9 cellular contexts compared by ENCODE assay signal in genomic region chr2:108621087-108621559, GRCh38.
A peak's percentile ranks its signal among the peaks of the same experiment; 100 is the strongest.
DNase-seq lines count a peak whose midpoint lies in the region; ATAC-seq, FAIRE-seq and TF ChIP-seq lines count a peak whose summit lies in the region.
"Had no signal": no experiment of that assay in that cellular context is flagged by ENCODE, and none has a peak within 500 bp of the region (broad histone marks: within the 10 kb centered on the region; RNA-seq: fewer than 3 reads in every experiment).

No MANE protein-coding gene starts in this region.

- peak overlapping the region; percentile 80 for H3K27ac ChIP-seq in SJCRH30
- peak overlapping the region; percentile 80 for H3K27ac ChIP-seq in keratinocyte (ENCODE audit: control insufficient read depth, insufficient read depth, low read length)
- H3K27ac ChIP-seq: HL-60 had no signal

- peaks cover 2% of the 10 kb centered on the region for H3K36me3 Mint-ChIP-seq in activated naive CD4-positive, alpha-beta T cell treated with anti-CD3 and anti-CD28 coated beads, Interleukin-2, amount 10 ng/mL, durations not matched to agents 7 days and 5 days

- H3K36me3 ChIP-seq in SJCRH30 (no peaks in the 10 kb centered on the region), keratinocyte (ENCODE audit: control insufficient read depth in 2 of 2, extremely low read depth in 1 of 2, insufficient read depth in 2 of 2, low read length in 2 of 2) (no peaks in the 10 kb centered on the region)

- H3K4me2 ChIP-seq in keratinocyte (ENCODE audit: control insufficient read depth, extremely low read depth, insufficient read depth, low read depth, low read length): peak overlapping the region; percentile 98

- no peaks in the 10 kb centered on the region for H3K9me3 Mint-ChIP-seq in activated naive CD4-positive, alpha-beta T cell treated with anti-CD3 and anti-CD28 coated beads, Interleukin-2, amount 10 ng/mL, durations not matched to agents 7 days and 5 days

- no peaks in the 10 kb centered on the region for H3K27me3 Mint-ChIP-seq in activated naive CD4-positive, alpha-beta T cell treated with anti-CD3 and anti-CD28 coated beads, Interleukin-2, amount 10 ng/mL, durations not matched to agents 7 days and 5 days

- H3K9me3 ChIP-seq in SJCRH30 (replicated peaks) (no peaks in the 10 kb centered on the region), keratinocyte (ENCODE audit: control insufficient read depth, low read depth, low read length) (no peaks in the 10 kb centered on the region)

- no peaks in the 10 kb centered on the region for H4K20me1 ChIP-seq in keratinocyte (ENCODE audit: control insufficient read depth, extremely low read depth, insufficient read depth, low read length)

- peak; percentile 28 for DNase-seq in D341Med (ENCODE audit: low spot score)
- peak in 1 of 2 experiments; percentile 38 for DNase-seq in SJCRH30
- peak; percentile 87 for DNase-seq in activated naive CD4-positive, alpha-beta T cell treated with anti-CD3 and anti-CD28 coated beads, Interleukin-2, amount 10 ng/mL, durations not matched to agents 7 days and 5 days
- DNase-seq in keratinocyte (ENCODE audit: low read depth, low spot score): peak; percentile 69
- peak; percentile 44 to 69 (median 59) for DNase-seq in stimulated activated CD4-positive, alpha-beta T cell treated with anti-CD3 and anti-CD28 coated beads, TNF-alpha, amount 100 ng/mL, for 24 hours (ENCODE audit: low read depth in 3 of 3)
- no peak for DNase-seq in HuH-7.5 (ENCODE audit: low spot score)

- CTCF ChIA-PET in activated naive CD4-positive, alpha-beta T cell treated with anti-CD3 and anti-CD28 coated beads, Interleukin-2, amount 10 ng/mL, durations not matched to agents 7 days and 5 days (lab: Charles Lee): interaction anchor here (0.9 to 9.5 kb wide), 6 partner anchors 8 to 27 kb away, joined by 3 to 144 read pairs (median 6); no protein-coding TSS in a partner anchor

- H3K4me3 Mint-ChIP-seq in activated naive CD4-positive, alpha-beta T cell treated with anti-CD3 and anti-CD28 coated beads, Interleukin-2, amount 10 ng/mL, durations not matched to agents 7 days and 5 days: peak overlapping the region; percentile 78

- no peaks in the 10 kb centered on the region for H3K9me1 ChIP-seq in keratinocyte (ENCODE audit: control insufficient read depth, extremely low read depth, insufficient read depth, low read length)

- peaks cover 36% of the 10 kb centered on the region for H3K4me1 ChIP-seq in SJCRH30
- H3K4me1 ChIP-seq in keratinocyte (ENCODE audit: control insufficient read depth, extremely low read depth, insufficient read depth, low read length): peaks cover 69% of the 10 kb centered on the region

- TF ChIP-seq CTCF in keratinocyte (optimal IDR thresholded peaks at IDR 0.05 in 1 of 3, IDR thresholded peaks at IDR 0.05 in 1 of 3, conservative IDR thresholded peaks at IDR 0.05 in 1 of 3; ENCODE audit: extremely low read depth in 1 of 3, insufficient read depth in 2 of 3, low read length in 3 of 3): no peak

- peaks cover 78% of the 10 kb centered on the region for H3K4me1 Mint-ChIP-seq in activated naive CD4-positive, alpha-beta T cell treated with anti-CD3 and anti-CD28 coated beads, Interleukin-2, amount 10 ng/mL, durations not matched to agents 7 days and 5 days

- peak; percentile 97 for FAIRE-seq in keratinocyte (lab: Jason Lieb, UNC)

- H3K9ac ChIP-seq in keratinocyte (ENCODE audit: control insufficient read depth, extremely low read depth, insufficient read depth, low read length): peak overlapping the region; percentile 60

- H3K27me3 ChIP-seq in SJCRH30 (no peaks in the 10 kb centered on the region), keratinocyte (ENCODE audit: control insufficient read depth, extremely low read depth, insufficient read depth, low read length) (no peaks in the 10 kb centered on the region)

- peak overlapping the region; percentile 96 for H3K27ac Mint-ChIP-seq in activated naive CD4-positive, alpha-beta T cell treated with anti-CD3 and anti-CD28 coated beads, Interleukin-2, amount 10 ng/mL, durations not matched to agents 7 days and 5 days

- H3K4me3 ChIP-seq in SJCRH30 (no peak overlapping the region), keratinocyte (ENCODE audit: control insufficient read depth in 2 of 3, extremely low read depth in 1 of 3, insufficient read depth in 2 of 3, low read depth in 1 of 3, low read length in 3 of 3) (peak overlapping the region; percentile 41 to 69 (median 60))

- ATAC-seq in GM21367 (IDR thresholded peaks at IDR 0.05; ENCODE audit: unreplicated experiment) (peak; percentile 99), HG03575 (IDR thresholded peaks at IDR 0.05; ENCODE audit: extremely low read depth, insufficient number of reproducible peaks, low FRiP score, unreplicated experiment) (peak; percentile 91)

- peaks cover 76% of the 10 kb centered on the region for H3K79me2 ChIP-seq in keratinocyte (ENCODE audit: control insufficient read depth, insufficient read depth, low read length)

- H2AFZ ChIP-seq in keratinocyte (ENCODE audit: control insufficient read depth, low read length): peak overlapping the region; percentile 7

- dilution Hi-C loops in keratinocyte (cut with MboI; ENCODE audit: extremely low pct_ligation_motif_present, low sequenced_read_pairs): no loop called here
